2 cellular contexts compared by ENCODE assay signal in genomic region chr17:39156491-39156890, GRCh38.
TF ChIP-seq lines count a peak whose summit lies in the region.

No MANE protein-coding gene starts in this region.

TF ChIP-seq in GM23338, 12 proteins besides CTCF, POLR2A, EP300 and RAD21:
- TF ChIP-seq ETS1 (IDR thresholded peaks at IDR 0.05), result no peak
- no peak for TF ChIP-seq POLR2AphosphoS5 (IDR thresholded peaks at IDR 0.05; ENCODE audit: low read depth)
- TF ChIP-seq EZH2phosphoT487 (IDR thresholded peaks at IDR 0.05; ENCODE audit: unreplicated experiment), result no peak
- no peak for TF ChIP-seq REST (IDR thresholded peaks at IDR 0.05; ENCODE audit: unreplicated experiment)
- TF ChIP-seq STAT1 (IDR thresholded peaks at IDR 0.05; ENCODE audit: unreplicated experiment), result no peak
- no peak for TF ChIP-seq CREB1 (CRISPR knock-in tag; IDR thresholded peaks at IDR 0.05; ENCODE audit: low read depth)
- no peak for TF ChIP-seq EZH2 (IDR thresholded peaks at IDR 0.05; ENCODE audit: low read depth, unreplicated experiment)
- no peak for TF ChIP-seq NANOG (IDR thresholded peaks at IDR 0.05; ENCODE audit: borderline replicate concordance)
- no peak for TF ChIP-seq ZNF462 (CRISPR knock-in tag; IDR thresholded peaks at IDR 0.05)
- TF ChIP-seq ZNF331 (CRISPR knock-in tag; IDR thresholded peaks at IDR 0.05; ENCODE audit: low read depth), result no peak
- no peak for TF ChIP-seq ZNF114 (CRISPR knock-in tag; IDR thresholded peaks at IDR 0.05)
- no peak for TF ChIP-seq JUNB (IDR thresholded peaks at IDR 0.05; ENCODE audit: unreplicated experiment)

TF ChIP-seq in H1, 55 proteins besides CTCF, POLR2A, EP300 and RAD21:
- 0 out of 2 replicates have a peak, but pooled peaks have one; percentile 25 for TF ChIP-seq TEAD4 (IDR thresholded peaks at IDR 0.05; ENCODE audit: low read depth, low read length)
- no peak for TF ChIP-seq CEBPB (IDR thresholded peaks at IDR 0.05; ENCODE audit: low read depth, low read length)
